ENCODE assay signal across 1 cellular context in the genomic region with DNA sequence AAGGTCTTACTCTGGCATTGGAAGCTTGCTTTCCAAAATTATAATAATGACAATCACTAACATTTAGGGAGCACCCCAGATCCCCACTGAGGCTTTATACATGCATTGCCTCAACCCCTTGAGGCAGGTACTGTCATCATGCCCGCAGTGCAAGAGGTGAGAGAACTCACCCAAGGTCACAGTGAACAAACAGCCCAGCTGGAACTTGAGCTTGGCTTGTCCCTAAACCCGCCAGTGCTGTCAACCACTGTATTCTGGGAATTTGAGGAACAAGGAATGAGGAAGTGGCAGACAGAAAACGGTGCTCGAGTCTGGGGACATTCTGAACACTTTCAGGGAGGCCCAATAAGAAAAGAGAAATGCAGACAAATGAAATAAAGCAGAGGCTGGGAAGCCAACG.
TF ChIP-seq lines count a peak whose summit lies in the region.

No MANE protein-coding gene starts in this region.

TF ChIP-seq in liver, 16 proteins besides CTCF, POLR2A, EP300 and RAD21 (continued from another document):
- TF ChIP-seq, protein P1, sequence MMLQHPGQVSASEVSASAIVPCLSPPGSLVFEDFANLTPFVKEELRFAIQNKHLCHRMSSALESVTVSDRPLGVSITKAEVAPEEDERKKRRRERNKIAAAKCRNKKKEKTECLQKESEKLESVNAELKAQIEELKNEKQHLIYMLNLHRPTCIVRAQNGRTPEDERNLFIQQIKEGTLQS (IDR thresholded peaks at IDR 0.05), result peak; percentile 72
- TF ChIP-seq GABPA (IDR thresholded peaks at IDR 0.05 in 1 of 2, conservative IDR thresholded peaks at IDR 0.05 in 1 of 2), result peak in 1 of 2 donors; percentile 35
- TF ChIP-seq, protein P2, sequence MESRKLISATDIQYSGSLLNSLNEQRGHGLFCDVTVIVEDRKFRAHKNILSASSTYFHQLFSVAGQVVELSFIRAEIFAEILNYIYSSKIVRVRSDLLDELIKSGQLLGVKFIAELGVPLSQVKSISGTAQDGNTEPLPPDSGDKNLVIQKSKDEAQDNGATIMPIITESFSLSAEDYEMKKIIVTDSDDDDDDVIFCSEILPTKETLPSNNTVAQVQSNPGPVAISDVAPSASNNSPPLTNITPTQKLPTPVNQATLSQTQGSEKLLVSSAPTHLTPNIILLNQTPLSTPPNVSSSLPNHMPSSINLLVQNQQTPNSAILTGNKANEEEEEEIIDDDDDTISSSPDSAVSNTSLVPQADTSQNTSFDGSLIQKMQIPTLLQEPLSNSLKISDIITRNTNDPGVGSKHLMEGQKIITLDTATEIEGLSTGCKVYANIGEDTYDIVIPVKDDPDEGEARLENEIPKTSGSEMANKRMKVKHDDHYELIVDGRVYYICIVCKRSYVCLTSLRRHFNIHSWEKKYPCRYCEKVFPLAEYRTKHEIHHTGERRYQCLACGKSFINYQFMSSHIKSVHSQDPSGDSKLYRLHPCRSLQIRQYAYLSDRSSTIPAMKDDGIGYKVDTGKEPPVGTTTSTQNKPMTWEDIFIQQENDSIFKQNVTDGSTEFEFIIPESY (IDR thresholded peaks at IDR 0.05), result peak; percentile 17
- peak; percentile 71 to 77 for TF ChIP-seq JUND (IDR thresholded peaks at IDR 0.05)
- TF ChIP-seq FOXA2 (IDR thresholded peaks at IDR 0.05), result peak; percentile 70
- TF ChIP-seq HNF4A (conservative IDR thresholded peaks at IDR 0.05), result peak; percentile 89
- TF ChIP-seq, protein P3, sequence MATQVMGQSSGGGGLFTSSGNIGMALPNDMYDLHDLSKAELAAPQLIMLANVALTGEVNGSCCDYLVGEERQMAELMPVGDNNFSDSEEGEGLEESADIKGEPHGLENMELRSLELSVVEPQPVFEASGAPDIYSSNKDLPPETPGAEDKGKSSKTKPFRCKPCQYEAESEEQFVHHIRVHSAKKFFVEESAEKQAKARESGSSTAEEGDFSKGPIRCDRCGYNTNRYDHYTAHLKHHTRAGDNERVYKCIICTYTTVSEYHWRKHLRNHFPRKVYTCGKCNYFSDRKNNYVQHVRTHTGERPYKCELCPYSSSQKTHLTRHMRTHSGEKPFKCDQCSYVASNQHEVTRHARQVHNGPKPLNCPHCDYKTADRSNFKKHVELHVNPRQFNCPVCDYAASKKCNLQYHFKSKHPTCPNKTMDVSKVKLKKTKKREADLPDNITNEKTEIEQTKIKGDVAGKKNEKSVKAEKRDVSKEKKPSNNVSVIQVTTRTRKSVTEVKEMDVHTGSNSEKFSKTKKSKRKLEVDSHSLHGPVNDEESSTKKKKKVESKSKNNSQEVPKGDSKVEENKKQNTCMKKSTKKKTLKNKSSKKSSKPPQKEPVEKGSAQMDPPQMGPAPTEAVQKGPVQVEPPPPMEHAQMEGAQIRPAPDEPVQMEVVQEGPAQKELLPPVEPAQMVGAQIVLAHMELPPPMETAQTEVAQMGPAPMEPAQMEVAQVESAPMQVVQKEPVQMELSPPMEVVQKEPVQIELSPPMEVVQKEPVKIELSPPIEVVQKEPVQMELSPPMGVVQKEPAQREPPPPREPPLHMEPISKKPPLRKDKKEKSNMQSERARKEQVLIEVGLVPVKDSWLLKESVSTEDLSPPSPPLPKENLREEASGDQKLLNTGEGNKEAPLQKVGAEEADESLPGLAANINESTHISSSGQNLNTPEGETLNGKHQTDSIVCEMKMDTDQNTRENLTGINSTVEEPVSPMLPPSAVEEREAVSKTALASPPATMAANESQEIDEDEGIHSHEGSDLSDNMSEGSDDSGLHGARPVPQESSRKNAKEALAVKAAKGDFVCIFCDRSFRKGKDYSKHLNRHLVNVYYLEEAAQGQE (IDR thresholded peaks at IDR 0.05), result peak; percentile 64
- peak; percentile 68 for TF ChIP-seq YY1 (IDR thresholded peaks at IDR 0.05)
